In genomic region chr1:43227138-43227836, GRCh38 we compare ENCODE assay signal across 9 cellular contexts. TPM values are rescaled to one million over a fixed set of nuclear protein-coding genes. Genes with fewer than 3 reads are reported as not detected.
A peak's percentile ranks its signal among the peaks of the same experiment; 100 is the strongest.
DNase-seq lines count a peak whose midpoint lies in the region; ATAC-seq, FAIRE-seq and TF ChIP-seq lines count a peak whose summit lies in the region.
"Had no signal": no experiment of that assay in that cellular context is flagged by ENCODE, and none has a peak within 500 bp of the region (broad histone marks: within the 10 kb centered on the region; RNA-seq: fewer than 3 reads in every experiment).

No MANE protein-coding gene starts in this region.

- FAIRE-seq in G401.6 (lab: Jason Lieb, UNC), result peak; percentile 91

- no peaks in the 10 kb centered on the region for H3K36me3 ChIP-seq in neutrophil
- H3K36me3 ChIP-seq in suprapubic skin, result no peaks in the 10 kb centered on the region

- TF ChIP-seq EP300 in suprapubic skin (IDR thresholded peaks at IDR 0.05), result no peak

- H3K4me1 ChIP-seq in neutrophil (ENCODE audit: control insufficient read depth in 1 of 2, insufficient read depth in 1 of 2, low read depth in 1 of 2, low read length in 1 of 2) (no peaks in the 10 kb centered on the region), suprapubic skin (peaks cover 5% of the 10 kb centered on the region)

- TF ChIP-seq CTCF in fibroblast of villous mesenchyme (IDR thresholded peaks at IDR 0.05; ENCODE audit: insufficient read depth, low read depth, low read length) (peak; percentile 90), neutrophil (IDR thresholded peaks at IDR 0.05) (peak; percentile 89), suprapubic skin (IDR thresholded peaks at IDR 0.05) (peak; percentile 80 to 88)

- ATAC-seq in GM18907 (IDR thresholded peaks at IDR 0.05; ENCODE audit: unreplicated experiment), result no peak

- no peak for TF ChIP-seq POLR2A in suprapubic skin (IDR thresholded peaks at IDR 0.05)

- DNase-seq in Kasumi-1 (lab: John Stamatoyannopoulos, UW) (peak; percentile 62 to 67), RPMI8226 (peak; percentile 86), activated T-helper 1 cell treated with Interleukin-2 at 50 U/mL for 16 hours (ENCODE audit: low read depth) (peak; percentile 59), fibroblast of villous mesenchyme (ENCODE audit: low read depth) (peak; percentile 75), suprapubic skin (ENCODE audit: low spot score in 2 of 2) (peak; percentile 87 to 88)

- H3K27me3 ChIP-seq in neutrophil (no peaks in the 10 kb centered on the region), suprapubic skin (no peaks in the 10 kb centered on the region)

- H3K27ac ChIP-seq in neutrophil (no peak overlapping the region), suprapubic skin (no peak overlapping the region)
- H3K27ac ChIP-seq: epithelial cell of prostate had no signal

- 26% methylated on average over 8 of the region's 12 CpGs for WGBS in suprapubic skin

- no peaks in the 10 kb centered on the region for H3K9me3 ChIP-seq in neutrophil
- no peaks in the 10 kb centered on the region for H3K9me3 ChIP-seq in suprapubic skin

- H3K4me3 ChIP-seq in fibroblast of villous mesenchyme (ENCODE audit: low read depth, low read length) (no peak overlapping the region), neutrophil (ENCODE audit: low read depth in 1 of 2, low read length in 1 of 2) (no peak overlapping the region), suprapubic skin (no peak overlapping the region)

RNA-seq across cellular contexts. Expression of gene TMEM125, which starts 42.5 kb away (rescaled TPM):
- total RNA-seq in fibroblast of villous mesenchyme (under 0.01 TPM in 1 of 2 replicates, not detected in the other), suprapubic skin (10 to 100 TPM in 2 of 4 donors, 1 to 10 TPM in 2; 5.7 to 27.1 (median 14.8) TPM)

RNA-seq across cellular contexts. Expression of gene CFAP57, which starts 55.2 kb away (rescaled TPM):
- under 0.01 TPM in 2 replicates for total RNA-seq in fibroblast of villous mesenchyme
- under 1 TPM in 3 of 4 donors, not detected in 1; 0.10 to 0.81 (median 0.11) TPM for total RNA-seq in suprapubic skin

RNA-seq across cellular contexts. Expression of gene EBNA1BP2, which starts 55.2 kb away (rescaled TPM):
- total RNA-seq in fibroblast of villous mesenchyme (87.9 and 91.5 TPM in 2 replicates), suprapubic skin (10 to 100 TPM; 34.7 to 67.0 (median 56.4) TPM)

RNA-seq across cellular contexts. Expression of gene C1orf210, which starts 58.1 kb away (rescaled TPM):
- total RNA-seq in fibroblast of villous mesenchyme, result not detected in 2 replicates
- 10 to 100 TPM in 3 of 4 donors, 1 to 10 TPM in 1; 4.3 to 20.9 (median 16.0) TPM for total RNA-seq in suprapubic skin
